In genomic region chr6:89638320-89639195, GRCh38 we compare ENCODE assay signal across 8 cellular contexts. TPM values are rescaled to one million over a fixed set of nuclear protein-coding genes. Genes with fewer than 3 reads are reported as not detected.
A peak's percentile ranks its signal among the peaks of the same experiment; 100 is the strongest.
DNase-seq lines count a peak whose midpoint lies in the region; ATAC-seq, FAIRE-seq and TF ChIP-seq lines count a peak whose summit lies in the region.

Gene LYRM2 (minus strand): TSS chr6:89638747. CDS start chr6:89638716, 31 bp downstream.

- H3K9me3 ChIP-seq in astrocyte (ENCODE audit: insufficient read depth, low read depth, low read length): no peaks in the 10 kb centered on the region
- H3K9me3 ChIP-seq in aorta (ENCODE audit: control insufficient read depth, low read length): no peaks in the 10 kb centered on the region

- 3% methylated on average over 58 of the region's 58 CpGs for WGBS in aorta, 2 donors

- no peaks in the 10 kb centered on the region for H3K9me3 Mint-ChIP-seq in astrocyte (ENCODE audit: unreplicated experiment)

- H4K20me1 ChIP-seq in astrocyte (ENCODE audit: insufficient read depth, low read length): peaks cover 3% of the 10 kb centered on the region

- peak; percentile 96 for TF ChIP-seq POLR2A in GM18505 (IDR thresholded peaks at IDR 0.05; ENCODE audit: borderline replicate concordance, extremely low read depth, insufficient read depth, insufficient read length)

- no peak for FAIRE-seq in astrocyte (lab: Jason Lieb, UNC)

- peaks cover 33% of the 10 kb centered on the region for H3K79me2 ChIP-seq in astrocyte (ENCODE audit: insufficient read depth, low read length)

- H3K27ac ChIP-seq in astrocyte (ENCODE audit: low read depth, low read length) (peak within 1 kb of the TSS; percentile 94), rectal smooth muscle tissue (ENCODE audit: low read depth, low read length) (peak within 1 kb of the TSS; percentile 88), aorta (ENCODE audit: low read depth in 1 of 2, low read length in 2 of 2) (peak within 1 kb of the TSS; percentile 52 to 74)

- H2AFZ ChIP-seq in astrocyte (ENCODE audit: low read depth, low read length): peak within 1 kb of the TSS; percentile 84

- TF ChIP-seq CTCF in astrocyte (IDR thresholded peaks at IDR 0.05; ENCODE audit: insufficient read depth, low read depth, low read length): no peak

- H3K27me3 ChIP-seq in astrocyte (ENCODE audit: insufficient read depth, low read length) (no peaks in the 10 kb centered on the region), rectal smooth muscle tissue (ENCODE audit: control insufficient read depth, insufficient read depth, low read length) (no peaks in the 10 kb centered on the region), aorta (ENCODE audit: control insufficient read depth in 1 of 2, insufficient read depth in 2 of 2, low read length in 1 of 2) (no peaks in the 10 kb centered on the region)

- peaks cover 9% of the 10 kb centered on the region for H3K36me3 Mint-ChIP-seq in astrocyte (ENCODE audit: low read depth, unreplicated experiment)

- peaks cover 15% of the 10 kb centered on the region for H3K4me1 Mint-ChIP-seq in astrocyte (ENCODE audit: low read depth, unreplicated experiment)

- H3K4me3 ChIP-seq in astrocyte (ENCODE audit: insufficient read depth, low read depth, low read length) (peak within 1 kb of the TSS; percentile 81), rectal smooth muscle tissue (ENCODE audit: low read length) (peak within 1 kb of the TSS; percentile 72), aorta (ENCODE audit: low read length in 2 of 2) (peak within 1 kb of the TSS; percentile 32 to 69)

- H3K9ac ChIP-seq in astrocyte (ENCODE audit: low read length) (peak within 1 kb of the TSS; percentile 90), rectal smooth muscle tissue (ENCODE audit: low read length) (peak within 1 kb of the TSS; percentile 55)

- peak within 1 kb of the TSS; percentile 92 for H3K4me2 ChIP-seq in astrocyte (ENCODE audit: low read length)

- peak within 1 kb of the TSS; percentile 99 for H3K4me3 Mint-ChIP-seq in astrocyte (ENCODE audit: unreplicated experiment)

- H3K4me1 ChIP-seq in astrocyte (ENCODE audit: insufficient read depth, low read length) (peaks cover 16% of the 10 kb centered on the region), rectal smooth muscle tissue (ENCODE audit: control insufficient read depth, insufficient read depth, low read length) (peaks cover 4% of the 10 kb centered on the region), aorta (ENCODE audit: control insufficient read depth in 1 of 2, insufficient read depth in 2 of 2, low read length in 2 of 2) (no peaks in the 10 kb centered on the region)

- H3K27me3 Mint-ChIP-seq in astrocyte (ENCODE audit: low read depth, unreplicated experiment): no peaks in the 10 kb centered on the region

- intact Hi-C loops in aorta (cut with DNase I): no loop called here

- H3K27ac Mint-ChIP-seq in astrocyte (ENCODE audit: unreplicated experiment): peak within 1 kb of the TSS; percentile 98

- DNase-seq in NCI-H2029 (lab: John Stamatoyannopoulos, UW): peak; percentile 94
- DNase-seq in T-helper 22 cell (ENCODE audit: low read depth): peak; percentile 80
- peak; percentile 83 for DNase-seq in astrocyte (ENCODE audit: low read depth)
- peak; percentile 94 for DNase-seq in hepatic stellate cell (ENCODE audit: low spot score)
- DNase-seq in aorta: peak; percentile 98

- ATAC-seq in GM18505 (IDR thresholded peaks at IDR 0.05; ENCODE audit: unreplicated experiment) (peak; percentile 98), HG02973 (IDR thresholded peaks at IDR 0.05; ENCODE audit: unreplicated experiment) (peak; percentile 97), aorta (ENCODE audit: low FRiP score) (peak; percentile 100)

- H3K36me3 ChIP-seq in astrocyte (ENCODE audit: insufficient read depth, low read length) (peaks cover 8% of the 10 kb centered on the region), rectal smooth muscle tissue (ENCODE audit: control insufficient read depth, insufficient read depth, low read length) (no peaks in the 10 kb centered on the region), aorta (ENCODE audit: control insufficient read depth in 1 of 2, insufficient read depth in 2 of 2, low read length in 1 of 2) (peaks cover 0 to 3% of the 10 kb centered on the region in 2 donors)

RNA-seq across cellular contexts. Expression of gene LYRM2, which starts in this region (rescaled TPM):
- total RNA-seq in astrocyte (33.7 and 39.2 TPM in 2 replicates), aorta (10 to 100 TPM; 21.4 to 22.6 TPM)
- polyA plus RNA-seq in aorta: 10 to 100 TPM; 16.8 to 33.7 TPM

Comparison
In these comparisons a context has a peak if more than half of its experiments do, and no peak if none do; other contexts are left out.
1. Peak in every context shown above with its lines: DNase-seq, ATAC-seq, H3K4me3 ChIP-seq and H3K27ac ChIP-seq.